In genomic region chr20:25853718-25854381, GRCh38 we compare ENCODE assay signal across 8 cellular contexts.
A peak's percentile ranks its signal among the peaks of the same experiment; 100 is the strongest.
DNase-seq lines count a peak whose midpoint lies in the region; ATAC-seq and TF ChIP-seq lines count a peak whose summit lies in the region.
"Not testable (repeated sequence)": the region's sequence is repeated elsewhere in the genome, so short reads cannot be mapped to it uniquely, and the experiment has no call there.

No MANE protein-coding gene starts in this region.

- H3K4me1 Mint-ChIP-seq in activated CD8-positive, alpha-beta T cell treated with anti-CD3 and anti-CD28 coated beads for 36 hours (ENCODE audit: low read depth): peaks cover 15% of the 10 kb centered on the region

- peak overlapping the region; percentile 28 for H3K27ac Mint-ChIP-seq in activated CD8-positive, alpha-beta T cell treated with anti-CD3 and anti-CD28 coated beads for 36 hours

- H3K36me3 Mint-ChIP-seq in activated CD8-positive, alpha-beta T cell treated with anti-CD3 and anti-CD28 coated beads for 36 hours (ENCODE audit: low read depth): not testable (repeated sequence)

- WGBS in right lobe of liver (ENCODE audit: insufficient coverage, low coverage, low lambda C conversion rate, missing lambda C conversion rate): 16% methylated on average over 21 of the region's 55 CpGs

- DNase-seq in AG09319 (ENCODE audit: extremely low read depth, low read depth): peak; percentile 40
- peak; percentile 28 to 75 for DNase-seq in HL-60 (ENCODE audit: low read depth in 1 of 2, low spot score in 1 of 2)
- peak; percentile 68 for DNase-seq in NCI-H748 treated with DMSO at 0.1 percent for 48 hours (lab: John Stamatoyannopoulos, UW)
- DNase-seq in activated CD8-positive, alpha-beta T cell treated with anti-CD3 and anti-CD28 coated beads for 36 hours: peak; percentile 84
- peak; percentile 69 for DNase-seq in choroid plexus epithelial cell (ENCODE audit: low read depth)
- DNase-seq in right lobe of liver: peak; percentile 91
- DNase-seq in stimulated activated CD4-positive, alpha-beta T cell treated with anti-CD3 and anti-CD28 coated beads, Interleukin-2, amount 100 ng/mL, for 4 hours (ENCODE audit: low read depth): peak; percentile 76

- intact Hi-C loops in activated CD8-positive, alpha-beta T cell treated with anti-CD3 and anti-CD28 coated beads for 36 hours (cut with micrococcal nuclease); right lobe of liver (cut with DNase I): not testable (repeated sequence)

- peak overlapping the region; percentile 80 for H3K4me3 Mint-ChIP-seq in activated CD8-positive, alpha-beta T cell treated with anti-CD3 and anti-CD28 coated beads for 36 hours

- not testable (repeated sequence) for H3K9me3 Mint-ChIP-seq in activated CD8-positive, alpha-beta T cell treated with anti-CD3 and anti-CD28 coated beads for 36 hours

- not testable (repeated sequence) for H3K27ac ChIP-seq in HL-60 (replicated peaks)
- peak overlapping the region in 1 of 3 donors; percentile 24 for H3K27ac ChIP-seq in right lobe of liver

- not testable (repeated sequence) for TF ChIP-seq POLR2A in right lobe of liver (IDR thresholded peaks at IDR 0.05)

- not testable (repeated sequence) for H3K9me3 ChIP-seq in right lobe of liver

- not testable (repeated sequence) for H3K4me1 ChIP-seq in right lobe of liver

- peaks cover 39% of the 10 kb centered on the region for H3K27me3 Mint-ChIP-seq in activated CD8-positive, alpha-beta T cell treated with anti-CD3 and anti-CD28 coated beads for 36 hours

- H3K36me3 ChIP-seq in right lobe of liver: not testable (repeated sequence)

- POLR2A ChIA-PET in activated CD8-positive, alpha-beta T cell treated with anti-CD3 and anti-CD28 coated beads for 36 hours (lab: Charles Lee): not testable (repeated sequence)

- CTCF ChIA-PET in activated CD8-positive, alpha-beta T cell treated with anti-CD3 and anti-CD28 coated beads for 36 hours (lab: Charles Lee): not testable (repeated sequence)

- H3K4me3 ChIP-seq in HL-60 (replicated peaks; ENCODE audit: insufficient read depth, low read length): peak overlapping the region; percentile 47
- peak overlapping the region; percentile 67 for H3K4me3 ChIP-seq in choroid plexus epithelial cell (ENCODE audit: low read depth, low read length)
- H3K4me3 ChIP-seq in right lobe of liver: peak overlapping the region; percentile 55 to 76 (median 70)

- not testable (repeated sequence) for H3K27me3 ChIP-seq in HL-60 (ENCODE audit: insufficient read depth, poor library complexity, severe bottlenecking); right lobe of liver

- ATAC-seq in GM19025 (IDR thresholded peaks at IDR 0.05; ENCODE audit: low read depth, unreplicated experiment) (peak; percentile 80), right lobe of liver (peak; percentile 79 to 92 (median 88))
- ATAC-seq in activated CD8-positive, alpha-beta T cell treated with anti-CD3 and anti-CD28 coated beads for 36 hours: peak; percentile 85

- TF ChIP-seq CTCF in AG09319 (IDR thresholded peaks at IDR 0.05; ENCODE audit: low read depth, low read length); HL-60 (IDR thresholded peaks at IDR 0.05; ENCODE audit: insufficient read depth, low read length); activated CD8-positive, alpha-beta T cell treated with anti-CD3 and anti-CD28 coated beads for 36 hours (IDR thresholded peaks at IDR 0.05); choroid plexus epithelial cell (conservative IDR thresholded peaks at IDR 0.05; ENCODE audit: low read depth, low read length); right lobe of liver (IDR thresholded peaks at IDR 0.05): not testable (repeated sequence)

Comparison
In these comparisons a context has a peak if more than half of its experiments do, and no peak if none do; other contexts are left out.
1. DNase-seq: peak in every context shown above with its lines; median percentile 91 in right lobe of liver; 84 in activated CD8-positive, alpha-beta T cell treated with anti-CD3 and anti-CD28 coated beads for 36 hours; 76 in stimulated activated CD4-positive, alpha-beta T cell treated with anti-CD3 and anti-CD28 coated beads, Interleukin-2, amount 100 ng/mL, for 4 hours; 69 in choroid plexus epithelial cell; 68 in NCI-H748 treated with DMSO at 0.1 percent for 48 hours; 52 in HL-60; 40 in AG09319.